Comparison of ENCODE assay signal across 27 cellular contexts in the genomic region with DNA sequence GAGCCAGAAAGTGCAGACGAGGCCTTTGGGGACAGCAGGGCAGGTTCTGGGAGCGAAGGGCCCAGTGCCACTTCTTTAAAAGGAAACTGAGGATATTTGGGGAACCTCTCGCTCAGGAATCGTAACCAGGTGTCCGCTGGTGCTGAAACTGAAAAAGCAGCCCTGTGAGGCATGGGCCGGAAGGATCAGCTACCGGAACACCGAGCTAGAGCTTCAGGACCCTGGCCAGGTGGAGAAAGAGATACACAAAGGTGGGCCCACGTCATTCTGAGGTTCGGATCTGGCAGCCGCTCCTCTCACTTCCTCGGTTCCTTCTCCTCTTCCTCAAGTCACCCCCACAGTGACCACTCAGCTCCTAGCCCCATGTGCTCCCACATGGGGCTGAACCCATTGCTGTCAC. TPM values are rescaled to one million over a fixed set of nuclear protein-coding genes. Genes with fewer than 3 reads are reported as not detected.
DNase-seq lines count a peak whose midpoint lies in the region; ATAC-seq, FAIRE-seq and TF ChIP-seq lines count a peak whose summit lies in the region.
"Had no signal": no experiment of that assay in that cellular context is flagged by ENCODE, and none has a peak within 500 bp of the region (broad histone marks: within the 10 kb centered on the region; RNA-seq: fewer than 3 reads in every experiment).

No MANE protein-coding gene starts in this region.

- H2BK120ac ChIP-seq in H1 (replicated peaks; ENCODE audit: low read depth, low read length), result no peak overlapping the region

- no peak overlapping the region for H3K18ac ChIP-seq in H1 (ENCODE audit: extremely low read depth, low read length)

- no peaks in the 10 kb centered on the region for H3K9me2 ChIP-seq in MM.1S (replicated peaks; ENCODE audit: insufficient read depth, low read length)
- H3K9me2 ChIP-seq in hepatocyte (replicated peaks; ENCODE audit: insufficient read depth), result no peaks in the 10 kb centered on the region

- H3K27me3 ChIP-seq in MM.1S (replicated peaks; ENCODE audit: insufficient read depth, low read length), result no peaks in the 10 kb centered on the region
- H3K27me3 ChIP-seq in H1 (replicated peaks in 1 of 4; ENCODE audit: control insufficient read depth in 3 of 4, extremely low read depth in 1 of 4, insufficient read depth in 3 of 4, low read length in 3 of 4), result no peaks in the 10 kb centered on the region; a peak in 1 of 7 replicates
- H3K27me3 ChIP-seq in hepatocyte, result no peaks in the 10 kb centered on the region
- H3K27me3 ChIP-seq: BE2C; BLaER1 treated with 17β-estradiol and CSF1 and Interleukin-3, amounts not matched to agents 10 nM and 100 nM had no signal

- ATAC-seq in T-helper 17 cell (no peak), GM18858 (IDR thresholded peaks at IDR 0.05; ENCODE audit: unreplicated experiment) (no peak)
- ATAC-seq: A549 had no signal

- CTCF ChIA-PET in H1 (lab: Charles Lee; ENCODE audit: partially characterized antibody), result interaction anchor here (0.7 to 5.2 kb wide), 5 partner anchors 10 to 97 kb away, joined by 3 to 45 read pairs (median 5); no protein-coding TSS in a partner anchor

- no peak for TF ChIP-seq RAD21 in H1 (IDR thresholded peaks at IDR 0.05 in 1 of 2, conservative IDR thresholded peaks at IDR 0.05 in 1 of 2; ENCODE audit: low read depth in 2 of 2, low read length in 2 of 2)

- H3K4me3 ChIP-seq in MM.1S (ENCODE audit: low read length), result no peak overlapping the region
- no peak overlapping the region for H3K4me3 ChIP-seq in H1 (ENCODE audit: extremely low read depth in 1 of 4, insufficient read depth in 2 of 4, low read depth in 3 of 4, low read length in 4 of 4)
- no peak overlapping the region for H3K4me3 ChIP-seq in lower leg skin (ENCODE audit: low read depth, poor library complexity, severe bottlenecking)
- H3K4me3 ChIP-seq in hepatocyte, result no peak overlapping the region
- H3K4me3 ChIP-seq: A549; BLaER1 treated with 17β-estradiol and CSF1 and Interleukin-3, amounts not matched to agents 10 nM and 100 nM; GM23248; HAP-1 had no signal

- no peaks in the 10 kb centered on the region for H3K36me3 ChIP-seq in MM.1S (replicated peaks; ENCODE audit: insufficient read depth, low read length)
- H3K36me3 ChIP-seq in H1 (ENCODE audit: control insufficient read depth in 2 of 4, insufficient read depth in 4 of 4, low read length in 3 of 4), result no peaks in the 10 kb centered on the region
- H3K36me3 ChIP-seq in hepatocyte (replicated peaks; ENCODE audit: insufficient read depth, low read depth), result no peaks in the 10 kb centered on the region
- H3K36me3 ChIP-seq: BE2C, HAP-1 had no signal

- no peaks in the 10 kb centered on the region for H3K79me2 ChIP-seq in MM.1S (ENCODE audit: low read length)
- no peaks in the 10 kb centered on the region for H3K79me2 ChIP-seq in H1 (ENCODE audit: control insufficient read depth in 1 of 2, insufficient read depth in 2 of 2, low read length in 2 of 2)
- H3K79me2 ChIP-seq in hepatocyte, result no peaks in the 10 kb centered on the region

- no peak for TF ChIP-seq EP300 in H1 (IDR thresholded peaks at IDR 0.05; ENCODE audit: borderline replicate concordance in 1 of 2, low read depth in 2 of 2, low read length in 2 of 2)

- TF ChIP-seq CTCF in MM.1S (IDR thresholded peaks at IDR 0.05; ENCODE audit: low read length) (no peak), H1 (IDR thresholded peaks at IDR 0.05; ENCODE audit: control extremely low read depth in 1 of 3, insufficient read depth in 1 of 3, low read depth in 1 of 3, low read length in 3 of 3) (no peak), lower leg skin (IDR thresholded peaks at IDR 0.05) (no peak), hepatocyte (IDR thresholded peaks at IDR 0.05; ENCODE audit: poor library complexity) (no peak)

- H3K23me2 ChIP-seq in H1 (ENCODE audit: low read depth, low read length), result no peaks in the 10 kb centered on the region

- no peak for TF ChIP-seq POLR2A in H1 (IDR thresholded peaks at IDR 0.05; ENCODE audit: control extremely low read depth in 1 of 2, low read depth in 2 of 2, low read length in 2 of 2)
- no peak for TF ChIP-seq POLR2A in lower leg skin (IDR thresholded peaks at IDR 0.05)

- H3K4me1 ChIP-seq in MM.1S (ENCODE audit: low read length) (peaks cover 22% of the 10 kb centered on the region), H1 (replicated peaks in 1 of 4; ENCODE audit: control insufficient read depth in 3 of 4, insufficient read depth in 4 of 4, low read length in 3 of 4) (no peaks in the 10 kb centered on the region; a peak in 1 of 7 replicates), hepatocyte (ENCODE audit: insufficient read depth) (no peaks in the 10 kb centered on the region)
- H3K4me1 ChIP-seq: A549, BE2C, HAP-1 had no signal

- peak; percentile 78 for DNase-seq in MM.1S
- no peak for DNase-seq in T-helper 17 cell
- no peak for DNase-seq in H1 (ENCODE audit: low read depth in 1 of 2, low spot score in 2 of 2)
- no peak for DNase-seq in lower leg skin (ENCODE audit: low spot score in 2 of 2)
- DNase-seq in hepatocyte (ENCODE audit: low spot score), result no peak
- DNase-seq in activated CD4-positive, alpha-beta T cell treated with anti-CD3 and anti-CD28 coated beads, Interleukin-2, amount 50 U/mL, for 48 hours, result no peak
- DNase-seq: 8988T; ACHN; AML-193; BE2C; Calu3; CD4-positive, alpha-beta T cell; DMS53; DMS79 treated with DMSO at 0.1 percent for 48 hours; GF-D8; GM23248; HFFc6 had no signal

- H2BK15ac ChIP-seq in H1 (ENCODE audit: low read length), result no peak overlapping the region

- POLR2A ChIA-PET in H1 (lab: Charles Lee; ENCODE audit: partially characterized antibody), result no interaction called here

- H3F3A ChIP-seq in MM.1S (ENCODE audit: insufficient read depth, low read length), result no peaks in the 10 kb centered on the region

- no peak overlapping the region for H2AK5ac ChIP-seq in H1 (ENCODE audit: low read depth, low read length)

- WGBS in H1 (ENCODE audit: extremely low coverage in 1 of 2, insufficient coverage in 1 of 2, insufficient read length in 1 of 2, insufficient replicate concordance in 2 of 2, low coverage in 1 of 2, low lambda C conversion rate in 2 of 2, missing lambda C conversion rate in 1 of 2), 2 experiments, result 96% methylated on average over 12 of the region's 12 CpGs; no CpG with 5 or more reads in 1 of the 2 experiments
- WGBS in lower leg skin, 2 donors, result 92 to 96% methylated on average over 12 of the region's 12 CpGs
- 91% methylated on average over 12 of the region's 12 CpGs for WGBS in hepatocyte (ENCODE audit: low lambda C conversion rate, missing lambda C conversion rate)

- H3K36me3 Mint-ChIP-seq in T-helper 17 cell (ENCODE audit: low read depth), result peaks cover 14% of the 10 kb centered on the region

- H3K27ac Mint-ChIP-seq in T-helper 17 cell, result peak overlapping the region; percentile 41
- H3K27ac Mint-ChIP-seq: CD4-positive, alpha-beta T cell; HFFc6 had no signal

- no peak overlapping the region for H2BK20ac ChIP-seq in H1 (ENCODE audit: low read length)

- H4K20me1 ChIP-seq in MM.1S (ENCODE audit: insufficient read depth, low read length), result no peaks in the 10 kb centered on the region
- H4K20me1 ChIP-seq in H1 (replicated peaks in 1 of 2; ENCODE audit: control insufficient read depth in 1 of 2, insufficient read depth in 2 of 2, low read length in 2 of 2), result no peaks in the 10 kb centered on the region
- H4K20me1 ChIP-seq in hepatocyte (ENCODE audit: insufficient read depth, poor library complexity, severe bottlenecking), result no peaks in the 10 kb centered on the region

- H4K8ac ChIP-seq in H1 (ENCODE audit: extremely low read depth, insufficient read depth, low read length), result 0 out of 2 replicates have a peak overlapping the region, but pooled peaks have one; percentile 38

- H3K4ac ChIP-seq in H1 (replicated peaks; ENCODE audit: insufficient read length, low read depth, low read length), result no peak overlapping the region

- H4K5ac ChIP-seq in H1 (ENCODE audit: insufficient read length, low read depth, low read length), result no peak overlapping the region

- no peaks in the 10 kb centered on the region; the same call in 1 of the 2 replicates for H3K79me1 ChIP-seq in H1 (ENCODE audit: low read depth, low read length)

- no peak for FAIRE-seq in H1 (lab: Jason Lieb, UNC)
- FAIRE-seq: A549, GM12891, GM18507, H54 had no signal

- H3K14ac ChIP-seq in H1 (ENCODE audit: insufficient read length), result no peak overlapping the region

- intact Hi-C loops in lower leg skin (cut with DNase I; ENCODE audit: low total_unique reads), result no loop called here

- peaks cover 17% of the 10 kb centered on the region for H3K4me1 Mint-ChIP-seq in T-helper 17 cell
- H3K4me1 Mint-ChIP-seq: CD14-positive monocyte had no signal

- H3K27ac ChIP-seq in MM.1S (ENCODE audit: low read length) (peak overlapping the region; percentile 49; the same call in 1 of the 2 replicates), H1 (ENCODE audit: low read depth, low read length) (no peak overlapping the region), hepatocyte (no peak overlapping the region)
- H3K27ac ChIP-seq: A549; BLaER1 treated with 17β-estradiol and CSF1 and Interleukin-3, amounts not matched to agents 10 nM and 100 nM; GM23248 had no signal

- H2BK12ac ChIP-seq in H1 (ENCODE audit: low read depth, low read length), result no peak overlapping the region

- no peak overlapping the region for H3K4me3 Mint-ChIP-seq in T-helper 17 cell
- H3K4me3 Mint-ChIP-seq: CD14-positive monocyte; CD4-positive, alpha-beta T cell; CD8-positive, alpha-beta memory T cell; HFFc6 had no signal

- no peak overlapping the region for H2BK5ac ChIP-seq in H1 (ENCODE audit: low read depth, low read length)

- no peaks in the 10 kb centered on the region for H3K27me3 Mint-ChIP-seq in T-helper 17 cell
- H3K27me3 Mint-ChIP-seq: CD4-positive, alpha-beta T cell; CD8-positive, alpha-beta memory T cell had no signal

- H3K9me3 ChIP-seq in MM.1S (replicated peaks; ENCODE audit: insufficient read depth, low read length) (no peaks in the 10 kb centered on the region), T-helper 17 cell (ENCODE audit: control insufficient read depth, low read length, poor library complexity, severe bottlenecking) (no peaks in the 10 kb centered on the region), H1 (ENCODE audit: insufficient read depth in 2 of 2, low read depth in 1 of 2, low read length in 1 of 2) (no peaks in the 10 kb centered on the region), hepatocyte (ENCODE audit: low read depth) (no peaks in the 10 kb centered on the region)
- H3K9me3 ChIP-seq: A549 had no signal

- H3K4me2 ChIP-seq in MM.1S (ENCODE audit: low read depth, low read length) (peak overlapping the region; percentile 42), H1 (ENCODE audit: insufficient read depth in 1 of 2, low read depth in 2 of 2, low read length in 2 of 2) (no peak overlapping the region), hepatocyte (no peak overlapping the region)
- H3K4me2 ChIP-seq: A549 had no signal

- H2AFZ ChIP-seq in MM.1S (ENCODE audit: low read length), result 0 out of 2 replicates have a peak overlapping the region, but pooled peaks have one; percentile 2
- no peak overlapping the region for H2AFZ ChIP-seq in H1 (ENCODE audit: low read length)
- H2AFZ ChIP-seq in hepatocyte, result no peak overlapping the region
- H2AFZ ChIP-seq: GM23248 had no signal

- H3K56ac ChIP-seq in H1 (replicated peaks; ENCODE audit: insufficient read length, low read depth, low read length), result no peak overlapping the region

- H3K23ac ChIP-seq in H1 (ENCODE audit: insufficient read length), result no peak overlapping the region

- H4K91ac ChIP-seq in H1 (replicated peaks; ENCODE audit: insufficient read length, low read length), result no peak overlapping the region

- H3K9ac ChIP-seq in MM.1S (ENCODE audit: low read length), result peak overlapping the region; percentile 5; the same call in 1 of the 2 replicates
- H3K9ac ChIP-seq in H1 (replicated peaks in 1 of 4; ENCODE audit: extremely low read depth in 1 of 4, low read depth in 3 of 4, low read length in 3 of 4), result no peak overlapping the region
- H3K9ac ChIP-seq: BLaER1 treated with 17β-estradiol and CSF1 and Interleukin-3, amounts not matched to agents 10 nM and 100 nM; GM23248 had no signal

RNA-seq across cellular contexts. Expression of gene MX2, which starts 18.1 kb away (rescaled TPM):
- 10 to 100 TPM; 86.4 to 97.2 TPM for total RNA-seq in T-helper 17 cell
- 8.9 TPM in 2 replicates for total RNA-seq in H1 (2021; fragmentation: NEBNext Ultra II Directional; extraction: Animal tissue kit (Norgen Biotek cat#: 25700))
- polyA plus RNA-seq in H1 (2011; rRNA removed), result 2.8 and 3.1 TPM in 2 replicates
- polyA plus RNA-seq in H1 (2011; cell fraction: cytosol; rRNA removed), result 3.1 TPM
- 4.0 TPM for polyA plus RNA-seq in H1 (2011; cell fraction: nucleus; rRNA removed)
- 3.9 to 5.5 TPM (median 4.9 TPM) in 4 replicates for polyA plus RNA-seq in H1 (2012, experiment 1 of 2)
- polyA plus RNA-seq in H1 (2012, experiment 2 of 2), result 0.91 TPM
- 3.6 TPM for polyA plus RNA-seq in H1 (2013, experiment 1 of 2)
- 4.0 TPM for polyA plus RNA-seq in H1 (2013, experiment 2 of 2)
- 4.2 and 5.6 TPM in 2 replicates for polyA minus RNA-seq in H1 (2011; rRNA and poly(A)+ RNA removed)
- 1.5 TPM for polyA minus RNA-seq in H1 (2011; cell fraction: cytosol; rRNA and poly(A)+ RNA removed)
- 6.6 TPM for polyA minus RNA-seq in H1 (2011; cell fraction: nucleus; rRNA and poly(A)+ RNA removed)
- total RNA-seq in lower leg skin, result 10 to 100 TPM in 1 of 4 donors, 1 to 10 TPM in 3; 1.9 to 10.3 (median 6.0) TPM
- total RNA-seq in hepatocyte, result 1.9 and 2.6 TPM in 2 replicates
- polyA plus RNA-seq in hepatocyte, result 0.90 and 1.1 TPM in 2 replicates
- total RNA-seq: G401 had no signal
- polyA plus RNA-seq: A549 had no signal

RNA-seq across cellular contexts. Expression of gene MX1, which starts 46.1 kb away (rescaled TPM):
- total RNA-seq in T-helper 17 cell, result 10 to 100 TPM; 58.6 to 75.9 TPM
- total RNA-seq in H1 (2021; fragmentation: NEBNext Ultra II Directional; extraction: Animal tissue kit (Norgen Biotek cat#: 25700)), result 3.1 and 3.8 TPM in 2 replicates
- 5.1 and 5.7 TPM in 2 replicates for polyA plus RNA-seq in H1 (2011; rRNA removed)
- polyA plus RNA-seq in H1 (2011; cell fraction: cytosol; rRNA removed), result 4.8 TPM
- 9.7 TPM for polyA plus RNA-seq in H1 (2011; cell fraction: nucleus; rRNA removed)
- 3.9 to 7.5 TPM (median 7.1 TPM) in 4 replicates for polyA plus RNA-seq in H1 (2012, experiment 1 of 2)
- polyA plus RNA-seq in H1 (2012, experiment 2 of 2), result 3.5 TPM
- 1.6 TPM for polyA plus RNA-seq in H1 (2013, experiment 1 of 2)
- polyA plus RNA-seq in H1 (2013, experiment 2 of 2), result 1.1 TPM
- 9.2 and 13.0 TPM in 2 replicates for polyA minus RNA-seq in H1 (2011; rRNA and poly(A)+ RNA removed)
- polyA minus RNA-seq in H1 (2011; cell fraction: cytosol; rRNA and poly(A)+ RNA removed), result 7.9 TPM
- 13.8 TPM for polyA minus RNA-seq in H1 (2011; cell fraction: nucleus; rRNA and poly(A)+ RNA removed)
- total RNA-seq in lower leg skin, result 10 to 100 TPM in 2 of 4 donors, 1 to 10 TPM in 2; 3.3 to 15.1 (median 9.1) TPM
- 25.6 and 26.6 TPM in 2 replicates for total RNA-seq in hepatocyte
- 14.2 and 17.2 TPM in 2 replicates for polyA plus RNA-seq in hepatocyte
- total RNA-seq: G401 had no signal
